In the genomic region with DNA sequence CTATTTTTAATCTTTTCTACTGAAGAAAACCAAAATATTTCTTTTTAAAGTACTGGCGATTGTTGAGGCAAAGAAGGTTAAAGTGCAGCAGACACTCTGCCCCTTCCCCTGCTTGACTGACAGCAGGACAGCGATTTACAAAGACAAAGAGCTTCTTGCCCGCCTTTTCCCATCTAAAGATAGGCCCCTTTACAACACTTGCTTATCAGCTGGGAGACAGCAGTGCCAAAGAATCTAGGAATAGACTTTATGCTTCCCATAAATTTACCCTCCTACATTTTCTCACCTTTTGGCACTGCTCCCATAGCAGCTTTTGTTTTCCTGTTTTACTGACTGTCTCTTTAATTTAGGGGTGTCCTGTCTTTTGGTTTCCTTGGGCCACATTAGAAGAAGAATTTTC, we compare ENCODE assay signal across 19 cellular contexts.
"Had no signal": no experiment of that assay in that cellular context is flagged by ENCODE, and none has a peak within 500 bp of the region (broad histone marks: within the 10 kb centered on the region; RNA-seq: fewer than 3 reads in every experiment).

No MANE protein-coding gene starts in this region.

- H3K27ac Mint-ChIP-seq: natural killer cell; stimulated activated naive B cell treated with anti-CD40 and anti-IgM and Interleukin-4, amounts not matched to agents 10 μg/mL and 1 μg/mL and 100 μg/mL, for 72 hours; stimulated activated naive CD8-positive, alpha-beta T cell treated with anti-CD3 and anti-CD28 coated beads, Interleukin-15, amount 100 ng/mL, for 72 hours had no signal

- H3K27ac ChIP-seq: foreskin keratinocyte, left ventricle myocardium inferior, neutrophil, psoas muscle, right lobe of liver, testis, tibial nerve had no signal

- H3K9me3 Mint-ChIP-seq: stimulated activated naive CD8-positive, alpha-beta T cell treated with anti-CD3 and anti-CD28 coated beads, Interleukin-15, amount 100 ng/mL, for 72 hours had no signal

- DNase-seq: cerebellar nuclear complex; dermis blood vessel endothelial cell; erythroblast; foreskin keratinocyte; islet precursor cell; left ventricle myocardium inferior; mesenchymal stem cell; natural killer cell; psoas muscle; retina; right lobe of liver; stimulated activated CD4-positive, alpha-beta T cell treated with anti-CD3 and anti-CD28 coated beads, Interleukin-1b, Interleukin-23, amount 100 ng/mL, for 48 hours; stimulated activated CD4-positive, alpha-beta T cell treated with anti-CD3 and anti-CD28 coated beads, Interleukin-4, amount 100 ng/mL, for 4 hours; stimulated activated naive B cell treated with anti-CD40 and anti-IgM and Interleukin-4, amounts not matched to agents 10 μg/mL and 1 μg/mL and 100 μg/mL, for 72 hours; stimulated activated naive CD8-positive, alpha-beta T cell treated with anti-CD3 and anti-CD28 coated beads, Interleukin-15, amount 100 ng/mL, for 72 hours; testis had no signal

- H3K9me3 ChIP-seq: left ventricle myocardium inferior, neutrophil, psoas muscle, right lobe of liver, testis, tibial nerve had no signal

- H3K36me3 ChIP-seq: left ventricle myocardium inferior, neutrophil, right lobe of liver, tibial nerve had no signal

- H3K4me3 ChIP-seq: left ventricle myocardium inferior, lung, psoas muscle, right lobe of liver, testis, tibial nerve had no signal

- H3K36me3 Mint-ChIP-seq: natural killer cell; stimulated activated naive B cell treated with anti-CD40 and anti-IgM and Interleukin-4, amounts not matched to agents 10 μg/mL and 1 μg/mL and 100 μg/mL, for 72 hours had no signal

- H3K4me1 Mint-ChIP-seq: natural killer cell; stimulated activated naive B cell treated with anti-CD40 and anti-IgM and Interleukin-4, amounts not matched to agents 10 μg/mL and 1 μg/mL and 100 μg/mL, for 72 hours; stimulated activated naive CD8-positive, alpha-beta T cell treated with anti-CD3 and anti-CD28 coated beads, Interleukin-15, amount 100 ng/mL, for 72 hours had no signal

- H3K27me3 ChIP-seq: foreskin keratinocyte, neutrophil, right lobe of liver, testis, tibial nerve had no signal

- ATAC-seq: foreskin keratinocyte; natural killer cell; psoas muscle; right lobe of liver; stimulated activated naive B cell treated with anti-CD40 and anti-IgM and Interleukin-4, amounts not matched to agents 10 μg/mL and 1 μg/mL and 100 μg/mL, for 72 hours; stimulated activated naive CD8-positive, alpha-beta T cell treated with anti-CD3 and anti-CD28 coated beads, Interleukin-15, amount 100 ng/mL, for 72 hours had no signal

- H3K27me3 Mint-ChIP-seq: stimulated activated naive B cell treated with anti-CD40 and anti-IgM and Interleukin-4, amounts not matched to agents 10 μg/mL and 1 μg/mL and 100 μg/mL, for 72 hours; stimulated activated naive CD8-positive, alpha-beta T cell treated with anti-CD3 and anti-CD28 coated beads, Interleukin-15, amount 100 ng/mL, for 72 hours had no signal

- H3K4me1 ChIP-seq: foreskin keratinocyte, left ventricle myocardium inferior, psoas muscle, right lobe of liver, testis, tibial nerve had no signal

- H3K4me3 Mint-ChIP-seq: natural killer cell; stimulated activated naive B cell treated with anti-CD40 and anti-IgM and Interleukin-4, amounts not matched to agents 10 μg/mL and 1 μg/mL and 100 μg/mL, for 72 hours; stimulated activated naive CD8-positive, alpha-beta T cell treated with anti-CD3 and anti-CD28 coated beads, Interleukin-15, amount 100 ng/mL, for 72 hours had no signal
